Comparison of ENCODE assay signal across 21 cellular contexts in the genomic region with DNA sequence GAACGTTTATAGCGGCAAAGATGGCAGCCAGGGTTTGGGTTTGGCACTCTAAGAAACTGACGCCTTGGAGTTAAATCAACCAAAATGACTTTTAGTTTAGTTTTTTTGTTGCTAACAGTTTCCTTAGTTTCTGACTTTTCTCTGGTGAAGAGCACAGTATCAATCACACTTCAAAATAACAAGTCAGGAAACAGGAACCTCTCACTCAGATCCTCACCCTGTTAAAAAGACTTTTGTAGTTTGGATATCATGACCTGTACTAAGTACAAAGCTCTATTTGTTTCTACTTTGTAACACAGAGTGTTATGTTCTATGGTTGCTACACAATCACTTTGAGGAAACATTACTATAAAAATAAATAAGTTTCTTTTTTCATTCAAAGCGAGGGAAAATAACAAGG. TPM values are rescaled to one million over a fixed set of nuclear protein-coding genes. Genes with fewer than 3 reads are reported as not detected.
DNase-seq lines count a peak whose midpoint lies in the region; ATAC-seq, FAIRE-seq and TF ChIP-seq lines count a peak whose summit lies in the region.
"Had no signal": no experiment of that assay in that cellular context is flagged by ENCODE, and none has a peak within 500 bp of the region (broad histone marks: within the 10 kb centered on the region; RNA-seq: fewer than 3 reads in every experiment).

No MANE protein-coding gene starts in this region.

- intact Hi-C loops in Calu3 (cut with micrococcal nuclease; ENCODE audit: unreplicated experiment), result no loop called here

- H3K4me1 ChIP-seq in upper lobe of left lung (peaks cover 0 to 8% (median 2%) of the 10 kb centered on the region in 4 donors), small intestine (ENCODE audit: control insufficient read depth in 2 of 2, insufficient read depth in 1 of 2, low read depth in 1 of 2, low read length in 1 of 2) (no peaks in the 10 kb centered on the region)

- H3K27ac ChIP-seq in upper lobe of left lung (no peak overlapping the region), small intestine (ENCODE audit: low read depth in 1 of 2, low read length in 1 of 2) (no peak overlapping the region)
- H3K27ac ChIP-seq: gastroesophageal sphincter, GM23248, neural progenitor cell, SK-N-MC, tibial nerve had no signal

- peaks cover 21% of the 10 kb centered on the region for H3K36me3 Mint-ChIP-seq in activated CD4-positive, alpha-beta T cell treated with anti-CD3 and anti-CD28 coated beads, Interleukin-2, amount 10 ng/mL, durations not matched to agents 7 days and 5 days (ENCODE audit: low read depth)
- H3K36me3 Mint-ChIP-seq in activated naive CD8-positive, alpha-beta T cell treated with anti-CD3 and anti-CD28 coated beads for 36 hours, result peaks cover 19% of the 10 kb centered on the region
- no peaks in the 10 kb centered on the region for H3K36me3 Mint-ChIP-seq in natural killer cell treated with Interleukin-12 subunit alpha and Interleukin-12 subunit beta and Interleukin-15 and Interleukin-18, amount 100 ng/mL, for 72 hours
- H3K36me3 Mint-ChIP-seq in Calu3 (ENCODE audit: insufficient read depth, unreplicated experiment), result no peaks in the 10 kb centered on the region
- H3K36me3 Mint-ChIP-seq: brain, mesothelial cell of epicardium, neural progenitor cell had no signal

- BruUV-seq in Calu3 (replicated peaks; lab: Mats Ljungman, UMichigan), result no TSS peak

- H3K4me1 Mint-ChIP-seq in activated CD4-positive, alpha-beta T cell treated with anti-CD3 and anti-CD28 coated beads, Interleukin-2, amount 10 ng/mL, durations not matched to agents 7 days and 5 days, result peaks cover 68% of the 10 kb centered on the region
- H3K4me1 Mint-ChIP-seq in activated naive CD8-positive, alpha-beta T cell treated with anti-CD3 and anti-CD28 coated beads for 36 hours, result peaks cover 57% of the 10 kb centered on the region
- peaks cover 48 to 50% of the 10 kb centered on the region in 2 donors for H3K4me1 Mint-ChIP-seq in natural killer cell treated with Interleukin-12 subunit alpha and Interleukin-12 subunit beta and Interleukin-15 and Interleukin-18, amount 100 ng/mL, for 72 hours (ENCODE audit: low read depth in 2 of 2)
- H3K4me1 Mint-ChIP-seq in Calu3 (ENCODE audit: low read depth, unreplicated experiment), result peaks cover 8% of the 10 kb centered on the region
- H3K4me1 Mint-ChIP-seq: brain had no signal

- WGBS in upper lobe of left lung, 2 donors, result 80 to 87% methylated on average over 4 of the region's 4 CpGs
- WGBS in small intestine, 3 donors, result 80 to 90% (median 86%) methylated on average over 4 of the region's 4 CpGs

- ATAC-seq in natural killer cell treated with Interleukin-12 subunit alpha and Interleukin-12 subunit beta and Interleukin-15 and Interleukin-18, amount 100 ng/mL, for 72 hours, result no peak
- no peak for ATAC-seq in upper lobe of left lung (ENCODE audit: low FRiP score in 2 of 2)
- ATAC-seq: gastroesophageal sphincter, left cardiac atrium, Panc1 had no signal

- POLR2A ChIA-PET in activated CD4-positive, alpha-beta T cell treated with anti-CD3 and anti-CD28 coated beads, Interleukin-2, amount 10 ng/mL, durations not matched to agents 7 days and 5 days (lab: Charles Lee), result no interaction called here

- H3K4me3 ChIP-seq in upper lobe of left lung (no peak overlapping the region), small intestine (ENCODE audit: low read depth in 1 of 2, low read length in 2 of 2) (no peak overlapping the region)
- H3K4me3 ChIP-seq: gastroesophageal sphincter, GM23248, neural progenitor cell, SK-N-MC, tibial nerve had no signal

- peak overlapping the region; percentile 84 for H3K27ac Mint-ChIP-seq in activated CD4-positive, alpha-beta T cell treated with anti-CD3 and anti-CD28 coated beads, Interleukin-2, amount 10 ng/mL, durations not matched to agents 7 days and 5 days
- H3K27ac Mint-ChIP-seq in activated naive CD8-positive, alpha-beta T cell treated with anti-CD3 and anti-CD28 coated beads for 36 hours, result peak overlapping the region; percentile 77
- H3K27ac Mint-ChIP-seq in natural killer cell treated with Interleukin-12 subunit alpha and Interleukin-12 subunit beta and Interleukin-15 and Interleukin-18, amount 100 ng/mL, for 72 hours, result peak overlapping the region; percentile 49 to 83
- H3K27ac Mint-ChIP-seq in Calu3 (ENCODE audit: unreplicated experiment), result no peak overlapping the region
- H3K27ac Mint-ChIP-seq: brain, mesothelial cell of epicardium had no signal

- H3K36me3 ChIP-seq in upper lobe of left lung (no peaks in the 10 kb centered on the region), small intestine (ENCODE audit: control insufficient read depth in 2 of 2, insufficient read depth in 2 of 2, low read length in 2 of 2) (no peaks in the 10 kb centered on the region)
- H3K36me3 ChIP-seq: gastroesophageal sphincter, neural progenitor cell, tibial nerve had no signal

- no peaks in the 10 kb centered on the region for H3K9me3 Mint-ChIP-seq in activated CD4-positive, alpha-beta T cell treated with anti-CD3 and anti-CD28 coated beads, Interleukin-2, amount 10 ng/mL, durations not matched to agents 7 days and 5 days
- H3K9me3 Mint-ChIP-seq in activated naive CD8-positive, alpha-beta T cell treated with anti-CD3 and anti-CD28 coated beads for 36 hours, result no peaks in the 10 kb centered on the region
- no peaks in the 10 kb centered on the region for H3K9me3 Mint-ChIP-seq in natural killer cell treated with Interleukin-12 subunit alpha and Interleukin-12 subunit beta and Interleukin-15 and Interleukin-18, amount 100 ng/mL, for 72 hours
- H3K9me3 Mint-ChIP-seq in Calu3 (ENCODE audit: low read depth, unreplicated experiment), result no peaks in the 10 kb centered on the region
- H3K9me3 Mint-ChIP-seq: mesothelial cell of epicardium had no signal

- FAIRE-seq in G401.6 (lab: Jason Lieb, UNC) (peak; percentile 6), small intestine (lab: Jason Lieb, UNC) (no peak)
- FAIRE-seq: TTC549 had no signal

- DNase-seq in activated CD4-positive, alpha-beta T cell treated with anti-CD3 and anti-CD28 coated beads, Interleukin-2, amount 10 ng/mL, durations not matched to agents 7 days and 5 days, result no peak
- DNase-seq in activated CD4-positive, alpha-beta T cell treated with anti-CD3 and anti-CD28 coated beads for 48 hours, result no peak
- no peak for DNase-seq in activated naive CD8-positive, alpha-beta T cell treated with anti-CD3 and anti-CD28 coated beads for 36 hours
- DNase-seq in natural killer cell treated with Interleukin-12 subunit alpha and Interleukin-12 subunit beta and Interleukin-15 and Interleukin-18, amount 100 ng/mL, for 72 hours (ENCODE audit: low spot score), result no peak
- DNase-seq in upper lobe of left lung, result no peak
- no peak for DNase-seq in Calu3
- DNase-seq in small intestine, result no peak
- DNase-seq: activated CD4-positive, alpha-beta T cell treated with anti-CD3 and anti-CD28 coated beads, Interleukin-2, amount 50 U/mL, for 48 hours; GM23248; left cardiac atrium; NCI-H226 had no signal

- no peak for TF ChIP-seq CTCF in upper lobe of left lung (IDR thresholded peaks at IDR 0.05)
- TF ChIP-seq CTCF in Calu3 (IDR thresholded peaks at IDR 0.05; ENCODE audit: unreplicated experiment), result no peak

- TF ChIP-seq EP300 in upper lobe of left lung (IDR thresholded peaks at IDR 0.05), result no peak

- TF ChIP-seq POLR2A in upper lobe of left lung (IDR thresholded peaks at IDR 0.05), result no peak

- H3K27me3 ChIP-seq in upper lobe of left lung (no peaks in the 10 kb centered on the region), small intestine (ENCODE audit: control insufficient read depth in 2 of 2, insufficient read depth in 2 of 2, low read length in 2 of 2) (no peaks in the 10 kb centered on the region)
- H3K27me3 ChIP-seq: gastroesophageal sphincter, neural progenitor cell, tibial nerve had no signal

- CTCF ChIA-PET in activated CD4-positive, alpha-beta T cell treated with anti-CD3 and anti-CD28 coated beads, Interleukin-2, amount 10 ng/mL, durations not matched to agents 7 days and 5 days (lab: Charles Lee), result no interaction called here
- CTCF ChIA-PET in Calu3 (lab: Charles Lee), result no interaction called here

- no peaks in the 10 kb centered on the region for H3K27me3 Mint-ChIP-seq in activated CD4-positive, alpha-beta T cell treated with anti-CD3 and anti-CD28 coated beads, Interleukin-2, amount 10 ng/mL, durations not matched to agents 7 days and 5 days
- H3K27me3 Mint-ChIP-seq in activated naive CD8-positive, alpha-beta T cell treated with anti-CD3 and anti-CD28 coated beads for 36 hours, result no peaks in the 10 kb centered on the region
- peaks cover 0 to 2% of the 10 kb centered on the region in 2 donors for H3K27me3 Mint-ChIP-seq in natural killer cell treated with Interleukin-12 subunit alpha and Interleukin-12 subunit beta and Interleukin-15 and Interleukin-18, amount 100 ng/mL, for 72 hours
- no peaks in the 10 kb centered on the region for H3K27me3 Mint-ChIP-seq in Calu3 (ENCODE audit: unreplicated experiment)

- no peaks in the 10 kb centered on the region for H3K9me3 ChIP-seq in upper lobe of left lung
- peaks cover 4% of the 10 kb centered on the region for H3K9me3 ChIP-seq in small intestine (ENCODE audit: control insufficient read depth, low read depth)
- H3K9me3 ChIP-seq: gastroesophageal sphincter, tibial nerve had no signal

- H3K4me3 Mint-ChIP-seq in activated CD4-positive, alpha-beta T cell treated with anti-CD3 and anti-CD28 coated beads, Interleukin-2, amount 10 ng/mL, durations not matched to agents 7 days and 5 days, result peak overlapping the region; percentile 61
- peak overlapping the region; percentile 26 for H3K4me3 Mint-ChIP-seq in activated naive CD8-positive, alpha-beta T cell treated with anti-CD3 and anti-CD28 coated beads for 36 hours
- H3K4me3 Mint-ChIP-seq in natural killer cell treated with Interleukin-12 subunit alpha and Interleukin-12 subunit beta and Interleukin-15 and Interleukin-18, amount 100 ng/mL, for 72 hours, result peak overlapping the region; percentile 83
- H3K4me3 Mint-ChIP-seq in Calu3 (ENCODE audit: low read depth, unreplicated experiment), result no peak overlapping the region
- H3K4me3 Mint-ChIP-seq: brain, mesothelial cell of epicardium, neural progenitor cell had no signal

RNA-seq across cellular contexts. Expression of a gene that starts 51.1 kb away (rescaled TPM):
- total RNA-seq in activated CD4-positive, alpha-beta T cell treated with anti-CD3 and anti-CD28 coated beads, Interleukin-2, amount 10 ng/mL, durations not matched to agents 7 days and 5 days, result 10 to 100 TPM; 57.9 to 62.4 TPM
- total RNA-seq in activated naive CD8-positive, alpha-beta T cell treated with anti-CD3 and anti-CD28 coated beads for 36 hours, result 10 to 100 TPM; 23.9 to 26.8 TPM
- 10 to 100 TPM; 16.6 to 22.8 TPM for total RNA-seq in natural killer cell treated with Interleukin-12 subunit alpha and Interleukin-12 subunit beta and Interleukin-15 and Interleukin-18, amount 100 ng/mL, for 72 hours
- total RNA-seq in upper lobe of left lung, result 10 to 100 TPM; 17.8 to 62.4 (median 32.3) TPM
- total RNA-seq in Calu3 (2022), result 2.6 and 3.0 TPM in 2 replicates
- 1 to 10 TPM in 1 of 3 donors, under 1 TPM in 1, not detected in 1; 0.27 to 2.8 TPM for polyA plus RNA-seq in small intestine
- total RNA-seq: dermis microvascular lymphatic vessel endothelial cell had no signal
